Comparison of ENCODE assay signal across 4 cellular contexts in genomic region chr6:68697394-68697793, GRCh38.
"Had no signal": no experiment of that assay in that cellular context is flagged by ENCODE, and none has a peak within 500 bp of the region (broad histone marks: within the 10 kb centered on the region; RNA-seq: fewer than 3 reads in every experiment).

No MANE protein-coding gene starts in this region.

- H3K4me2 ChIP-seq: GM23338 had no signal

- H3K4me3 ChIP-seq: GM23338 had no signal

- DNase-seq: H9, HCEC 1CT, IMR-90 had no signal

- H2AFZ ChIP-seq: GM23338 had no signal
